1 cellular context compared by ENCODE assay signal in the genomic region with DNA sequence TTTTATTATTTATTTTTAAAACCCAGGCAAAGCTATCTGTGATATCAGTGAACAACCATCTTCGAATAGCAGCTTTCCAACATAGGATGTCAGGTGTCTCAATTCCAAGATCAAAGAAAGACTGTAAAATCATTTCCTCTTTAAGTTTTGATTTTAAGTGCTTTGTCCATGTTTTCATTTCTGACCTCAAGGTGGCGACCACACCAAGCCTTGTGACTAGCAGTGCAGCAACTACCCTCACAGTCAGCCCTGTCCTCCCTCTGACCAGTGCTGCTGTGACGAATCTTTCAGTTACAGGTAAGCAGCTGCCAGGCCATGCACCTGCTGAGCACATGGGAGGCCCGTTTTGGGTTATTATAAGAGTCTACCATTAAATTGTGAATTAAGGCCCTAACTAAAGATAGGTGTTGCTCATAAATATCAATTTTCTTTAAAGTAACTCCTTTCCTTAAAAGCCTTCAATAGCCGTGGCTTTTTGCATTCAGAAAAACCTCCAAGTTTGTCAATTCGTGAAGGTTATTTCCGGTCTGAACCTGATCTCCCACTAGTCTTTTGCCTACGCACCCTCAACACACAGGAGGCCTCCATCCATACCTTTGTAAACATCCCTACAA.
A peak's percentile ranks its signal among the peaks of the same experiment; 100 is the strongest.
TF ChIP-seq lines count a peak whose summit lies in the region.

No MANE protein-coding gene starts in this region.

TF ChIP-seq in K562, 482 proteins besides CTCF, POLR2A, EP300 and RAD21 (continued from another document):
- TF ChIP-seq, protein P1, sequence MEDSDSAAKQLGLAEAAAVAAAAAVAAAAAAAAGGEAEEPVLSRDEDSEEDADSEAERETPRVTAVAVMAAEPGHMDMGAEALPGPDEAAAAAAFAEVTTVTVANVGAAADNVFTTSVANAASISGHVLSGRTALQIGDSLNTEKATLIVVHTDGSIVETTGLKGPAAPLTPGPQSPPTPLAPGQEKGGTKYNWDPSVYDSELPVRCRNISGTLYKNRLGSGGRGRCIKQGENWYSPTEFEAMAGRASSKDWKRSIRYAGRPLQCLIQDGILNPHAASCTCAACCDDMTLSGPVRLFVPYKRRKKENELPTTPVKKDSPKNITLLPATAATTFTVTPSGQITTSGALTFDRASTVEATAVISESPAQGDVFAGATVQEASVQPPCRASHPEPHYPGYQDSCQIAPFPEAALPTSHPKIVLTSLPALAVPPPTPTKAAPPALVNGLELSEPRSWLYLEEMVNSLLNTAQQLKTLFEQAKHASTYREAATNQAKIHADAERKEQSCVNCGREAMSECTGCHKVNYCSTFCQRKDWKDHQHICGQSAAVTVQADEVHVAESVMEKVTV (CRISPR knock-in tag; IDR thresholded peaks at IDR 0.05): peak; percentile 72
- TF ChIP-seq ZSCAN29 (IDR thresholded peaks at IDR 0.05) (no peak), SMC3 (conservative IDR thresholded peaks at IDR 0.05; ENCODE audit: insufficient read depth, low read depth, low read length) (peak; percentile 81), BRD9 (IDR thresholded peaks at IDR 0.05; ENCODE audit: low read depth, partially characterized antibody) (no peak)
- TF ChIP-seq, protein P2, sequence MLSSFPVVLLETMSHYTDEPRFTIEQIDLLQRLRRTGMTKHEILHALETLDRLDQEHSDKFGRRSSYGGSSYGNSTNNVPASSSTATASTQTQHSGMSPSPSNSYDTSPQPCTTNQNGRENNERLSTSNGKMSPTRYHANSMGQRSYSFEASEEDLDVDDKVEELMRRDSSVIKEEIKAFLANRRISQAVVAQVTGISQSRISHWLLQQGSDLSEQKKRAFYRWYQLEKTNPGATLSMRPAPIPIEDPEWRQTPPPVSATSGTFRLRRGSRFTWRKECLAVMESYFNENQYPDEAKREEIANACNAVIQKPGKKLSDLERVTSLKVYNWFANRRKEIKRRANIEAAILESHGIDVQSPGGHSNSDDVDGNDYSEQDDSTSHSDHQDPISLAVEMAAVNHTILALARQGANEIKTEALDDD (IDR thresholded peaks at IDR 0.05): peak; percentile 71
- TF ChIP-seq, protein P3, sequence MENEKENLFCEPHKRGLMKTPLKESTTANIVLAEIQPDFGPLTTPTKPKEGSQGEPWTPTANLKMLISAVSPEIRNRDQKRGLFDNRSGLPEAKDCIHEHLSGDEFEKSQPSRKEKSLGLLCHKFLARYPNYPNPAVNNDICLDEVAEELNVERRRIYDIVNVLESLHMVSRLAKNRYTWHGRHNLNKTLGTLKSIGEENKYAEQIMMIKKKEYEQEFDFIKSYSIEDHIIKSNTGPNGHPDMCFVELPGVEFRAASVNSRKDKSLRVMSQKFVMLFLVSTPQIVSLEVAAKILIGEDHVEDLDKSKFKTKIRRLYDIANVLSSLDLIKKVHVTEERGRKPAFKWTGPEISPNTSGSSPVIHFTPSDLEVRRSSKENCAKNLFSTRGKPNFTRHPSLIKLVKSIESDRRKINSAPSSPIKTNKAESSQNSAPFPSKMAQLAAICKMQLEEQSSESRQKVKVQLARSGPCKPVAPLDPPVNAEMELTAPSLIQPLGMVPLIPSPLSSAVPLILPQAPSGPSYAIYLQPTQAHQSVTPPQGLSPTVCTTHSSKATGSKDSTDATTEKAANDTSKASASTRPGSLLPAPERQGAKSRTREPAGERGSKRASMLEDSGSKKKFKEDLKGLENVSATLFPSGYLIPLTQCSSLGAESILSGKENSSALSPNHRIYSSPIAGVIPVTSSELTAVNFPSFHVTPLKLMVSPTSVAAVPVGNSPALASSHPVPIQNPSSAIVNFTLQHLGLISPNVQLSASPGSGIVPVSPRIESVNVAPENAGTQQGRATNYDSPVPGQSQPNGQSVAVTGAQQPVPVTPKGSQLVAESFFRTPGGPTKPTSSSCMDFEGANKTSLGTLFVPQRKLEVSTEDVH (IDR thresholded peaks at IDR 0.05; ENCODE audit: low read depth, partially characterized antibody): peak; percentile 26
